27 cellular contexts compared by ENCODE assay signal in genomic region chrX:1051421-1051820, GRCh38.
DNase-seq lines count a peak whose midpoint lies in the region; ATAC-seq, FAIRE-seq and TF ChIP-seq lines count a peak whose summit lies in the region.
"Had no signal": no experiment of that assay in that cellular context is flagged by ENCODE, and none has a peak within 500 bp of the region (broad histone marks: within the 10 kb centered on the region; RNA-seq: fewer than 3 reads in every experiment).

No MANE protein-coding gene starts in this region.

- no peak for TF ChIP-seq POLR2A in A549 (IDR thresholded peaks at IDR 0.05; ENCODE audit: low read length)
- TF ChIP-seq POLR2A in K562 (conservative IDR thresholded peaks at IDR 0.05), result no peak

- H3K27me3 ChIP-seq in K562 (ENCODE audit: control insufficient read depth in 2 of 2, insufficient read depth in 2 of 2, low read length in 2 of 2), result no peaks in the 10 kb centered on the region
- no peaks in the 10 kb centered on the region for H3K27me3 ChIP-seq in muscle layer of duodenum (ENCODE audit: low read depth, low read length)
- H3K27me3 ChIP-seq: BLaER1 treated with 17β-estradiol and CSF1 and Interleukin-3, amounts not matched to agents 10 nM and 100 nM had no signal

- H3K9me3 Mint-ChIP-seq in activated naive CD4-positive, alpha-beta T cell treated with anti-CD3 and anti-CD28 coated beads, Interleukin-2, amount 10 ng/mL, durations not matched to agents 7 days and 5 days, result peaks cover 33% of the 10 kb centered on the region

- H3K9me1 ChIP-seq in K562 (ENCODE audit: control insufficient read depth, insufficient read depth, low read length), result no peaks in the 10 kb centered on the region

- H3K27ac ChIP-seq in A549 (no peak overlapping the region), HEK293 (ENCODE audit: extremely low read depth, low read depth, low read length) (no peak overlapping the region), K562 (ENCODE audit: extremely low read depth, low read depth, low read length) (no peak overlapping the region), muscle layer of duodenum (ENCODE audit: low read length) (no peak overlapping the region)
- H3K27ac ChIP-seq: BLaER1 treated with 17β-estradiol and CSF1 and Interleukin-3, amounts not matched to agents 10 nM and 100 nM had no signal

- no peaks in the 10 kb centered on the region for H3K36me3 ChIP-seq in HEK293 (ENCODE audit: control insufficient read depth in 2 of 2, insufficient read depth in 1 of 2, low read length in 2 of 2)
- no peaks in the 10 kb centered on the region for H3K36me3 ChIP-seq in K562 (ENCODE audit: control insufficient read depth, insufficient read depth, low read length)
- H3K36me3 ChIP-seq in muscle layer of duodenum (ENCODE audit: control insufficient read depth in 1 of 2, insufficient read depth in 2 of 2, low read length in 2 of 2), result no peaks in the 10 kb centered on the region
- H3K36me3 ChIP-seq: BLaER1 treated with 17β-estradiol and CSF1 and Interleukin-3, amounts not matched to agents 10 nM and 100 nM had no signal

- H3K9me3 ChIP-seq in A549 (peaks cover 21% of the 10 kb centered on the region; the same call in 2 of the 3 replicates), HEK293 (ENCODE audit: control insufficient read depth, insufficient read depth, low read depth, low read length) (peaks cover 8% of the 10 kb centered on the region), K562 (replicated peaks; ENCODE audit: control insufficient read depth, insufficient read depth, low read depth, low read length) (peaks cover 9% of the 10 kb centered on the region; the same call in 1 of the 2 replicates), muscle layer of duodenum (ENCODE audit: control insufficient read depth in 1 of 2, low read length in 2 of 2) (peaks cover 18 to 39% of the 10 kb centered on the region in 2 donors)

- H3K9ac ChIP-seq in K562 (ENCODE audit: insufficient read depth in 1 of 2, low read depth in 2 of 2, low read length in 2 of 2), result no peak overlapping the region
- H3K9ac ChIP-seq: BLaER1 treated with 17β-estradiol and CSF1 and Interleukin-3, amounts not matched to agents 10 nM and 100 nM had no signal

- CTCF ChIA-PET in A549 (lab: Yijun Ruan, JAX), result no interaction called here
- CTCF ChIA-PET in HEK293 (lab: Yijun Ruan, JAX), result no interaction called here
- CTCF ChIA-PET in K562 (lab: Yijun Ruan, JAX; ENCODE audit: low intra/inter-chr PET ratio), result no interaction called here
- CTCF ChIA-PET in activated naive CD4-positive, alpha-beta T cell treated with anti-CD3 and anti-CD28 coated beads, Interleukin-2, amount 10 ng/mL, durations not matched to agents 7 days and 5 days (lab: Charles Lee), result no interaction called here

- WGBS in A549 (ENCODE audit: missing lambda C conversion rate), result 71% methylated on average over 1 of the region's 1 CpG
- WGBS in K562 (ENCODE audit: insufficient coverage, low coverage, missing lambda C conversion rate), result 40% methylated on average over 1 of the region's 1 CpG

- no peak overlapping the region for H3K4me3 Mint-ChIP-seq in activated naive CD4-positive, alpha-beta T cell treated with anti-CD3 and anti-CD28 coated beads, Interleukin-2, amount 10 ng/mL, durations not matched to agents 7 days and 5 days
- H3K4me3 Mint-ChIP-seq: B cell; CD14-positive monocyte; CD4-positive, alpha-beta memory T cell; CD4-positive, CD25-positive, alpha-beta regulatory T cell; CD8-positive, alpha-beta memory T cell had no signal

- H2AFZ ChIP-seq in K562 (ENCODE audit: low read depth, low read length), result no peak overlapping the region

- H3K36me3 Mint-ChIP-seq in activated naive CD4-positive, alpha-beta T cell treated with anti-CD3 and anti-CD28 coated beads, Interleukin-2, amount 10 ng/mL, durations not matched to agents 7 days and 5 days, result peaks cover 1% of the 10 kb centered on the region
- H3K36me3 Mint-ChIP-seq: CD14-positive monocyte had no signal

- no peak overlapping the region for H3K4me2 ChIP-seq in A549
- no peak overlapping the region for H3K4me2 ChIP-seq in K562 (ENCODE audit: insufficient read depth, low read length)
- H3K4me2 ChIP-seq: BLaER1 treated with 17β-estradiol and CSF1 and Interleukin-3, amounts not matched to agents 10 nM and 100 nM had no signal

- TF ChIP-seq RAD21 in A549 (conservative IDR thresholded peaks at IDR 0.05 in 1 of 2, IDR thresholded peaks at IDR 0.05 in 1 of 2) (no peak), K562 (CRISPR knock-in tag; conservative IDR thresholded peaks at IDR 0.05 in 1 of 2, IDR thresholded peaks at IDR 0.05 in 1 of 2) (no peak)

- FAIRE-seq in A549 (lab: Jason Lieb, UNC) (no peak), K562 (lab: Jason Lieb, UNC) (no peak)
- FAIRE-seq: A204.1, GM12878, GM12892, GM19239 had no signal

- no peak for TF ChIP-seq EP300 in A549 (IDR thresholded peaks at IDR 0.05)
- no peak for TF ChIP-seq EP300 in K562 (IDR thresholded peaks at IDR 0.05; ENCODE audit: low read length)

- no peaks in the 10 kb centered on the region for H4K20me1 ChIP-seq in K562 (replicated peaks; ENCODE audit: control insufficient read depth, insufficient read depth, low read length)
- H4K20me1 ChIP-seq: BLaER1 treated with 17β-estradiol and CSF1 and Interleukin-3, amounts not matched to agents 10 nM and 100 nM had no signal

- no peaks in the 10 kb centered on the region for H3K4me1 ChIP-seq in A549
- no peaks in the 10 kb centered on the region for H3K4me1 ChIP-seq in HEK293 (ENCODE audit: control insufficient read depth, insufficient read depth, low read length)
- no peaks in the 10 kb centered on the region; a peak in 1 of 5 replicates for H3K4me1 ChIP-seq in K562 (replicated peaks in 1 of 2; ENCODE audit: control insufficient read depth in 2 of 2, insufficient read depth in 2 of 2, low read length in 2 of 2)
- H3K4me1 ChIP-seq in muscle layer of duodenum (ENCODE audit: control insufficient read depth in 1 of 2, insufficient read depth in 2 of 2, low read length in 2 of 2), result no peaks in the 10 kb centered on the region
- H3K4me1 ChIP-seq: BLaER1 treated with 17β-estradiol and CSF1 and Interleukin-3, amounts not matched to agents 10 nM and 100 nM had no signal

- no peaks in the 10 kb centered on the region for H3K4me1 Mint-ChIP-seq in activated naive CD4-positive, alpha-beta T cell treated with anti-CD3 and anti-CD28 coated beads, Interleukin-2, amount 10 ng/mL, durations not matched to agents 7 days and 5 days
- H3K4me1 Mint-ChIP-seq: B cell; CD14-positive monocyte; CD4-positive, alpha-beta memory T cell; CD4-positive, CD25-positive, alpha-beta regulatory T cell; CD8-positive, alpha-beta memory T cell had no signal

- in situ Hi-C loops in K562 (cut with MboI), result no loop called here

- H3K27ac Mint-ChIP-seq in activated naive CD4-positive, alpha-beta T cell treated with anti-CD3 and anti-CD28 coated beads, Interleukin-2, amount 10 ng/mL, durations not matched to agents 7 days and 5 days, result no peak overlapping the region
- H3K27ac Mint-ChIP-seq: B cell; CD14-positive monocyte; CD4-positive, alpha-beta memory T cell; CD4-positive, CD25-positive, alpha-beta regulatory T cell; CD8-positive, alpha-beta memory T cell had no signal

- ATAC-seq in A549 (no peak), K562 (no peak), GM18498 (IDR thresholded peaks at IDR 0.05; ENCODE audit: unreplicated experiment) (no peak)
- ATAC-seq: GM12878 had no signal

- H3K79me2 ChIP-seq in K562 (ENCODE audit: control insufficient read depth, insufficient read depth, low read length), result no peaks in the 10 kb centered on the region

- intact Hi-C loops in K562 (cut with micrococcal nuclease), result no loop called here

- H3K27me3 Mint-ChIP-seq in activated naive CD4-positive, alpha-beta T cell treated with anti-CD3 and anti-CD28 coated beads, Interleukin-2, amount 10 ng/mL, durations not matched to agents 7 days and 5 days, result peaks cover 3% of the 10 kb centered on the region
- H3K27me3 Mint-ChIP-seq: B cell; CD4-positive, alpha-beta memory T cell; CD4-positive, CD25-positive, alpha-beta regulatory T cell had no signal

- POLR2A ChIA-PET in A549 (lab: Yijun Ruan, JAX) (no interaction called here), HEK293 (lab: Yijun Ruan, JAX) (no interaction called here), K562 (lab: Yijun Ruan, JAX) (no interaction called here)

- no TSS peak for BruUV-seq in K562 (replicated peaks; lab: Mats Ljungman, UMichigan)

- no peak overlapping the region for H3K4me3 ChIP-seq in A549
- no peak overlapping the region for H3K4me3 ChIP-seq in HEK293 (ENCODE audit: low read depth, low read length)
- H3K4me3 ChIP-seq in K562, result no peak overlapping the region
- peak overlapping the region; percentile 2 to 7 for H3K4me3 ChIP-seq in muscle layer of duodenum (ENCODE audit: low read depth in 1 of 2, low read length in 2 of 2)
- H3K4me3 ChIP-seq: BLaER1 treated with 17β-estradiol and CSF1 and Interleukin-3, amounts not matched to agents 10 nM and 100 nM; GM12878 had no signal

- TF ChIP-seq CTCF in A549 (IDR thresholded peaks at IDR 0.05) (no peak), HEK293 (tag by site-specific recombination; IDR thresholded peaks at IDR 0.05) (no peak), K562 (IDR thresholded peaks at IDR 0.05 in 2 of 3, conservative IDR thresholded peaks at IDR 0.05 in 1 of 3; ENCODE audit: insufficient read depth in 2 of 3, low read depth in 1 of 3, low read length in 3 of 3) (no peak)

- DNase-seq in A549 (ENCODE audit: low read depth in 1 of 2, low spot score in 1 of 2) (no peak), K562 (ENCODE audit: extremely low read depth in 1 of 4, low spot score in 3 of 4) (no peak), C1 segment of cervical spinal cord (lab: John Stamatoyannopoulos, UW) (no peak)
- DNase-seq in activated naive CD4-positive, alpha-beta T cell treated with anti-CD3 and anti-CD28 coated beads, Interleukin-2, amount 10 ng/mL, durations not matched to agents 7 days and 5 days, result no peak
- DNase-seq: 8988T; AML-193; CD4-positive, alpha-beta memory T cell; CD4-positive, CD25-positive, alpha-beta regulatory T cell; CD8-positive, alpha-beta memory T cell; COR-L47; DMS 273 treated with DMSO at 0.1 percent for 48 hours; DMS153; DMS53; DMS79; DND-41; EL; GDM1 had no signal

TF ChIP-seq in HEK293, 187 proteins besides CTCF, POLR2A, EP300 and RAD21 (continues in another document):
- TF ChIP-seq SALL2 (tag by site-specific recombination; IDR thresholded peaks at IDR 0.05; ENCODE audit: borderline replicate concordance), result no peak

TF ChIP-seq in K562, 482 proteins besides CTCF, POLR2A, EP300 and RAD21:
- peak; percentile 96 for TF ChIP-seq ZNF146 (CRISPR knock-in tag; IDR thresholded peaks at IDR 0.05; ENCODE audit: unreplicated experiment)
- TF ChIP-seq CHD4 (IDR thresholded peaks at IDR 0.05; ENCODE audit: insufficient read depth, insufficient replicate concordance, low read depth, low read length, poor library complexity, severe bottlenecking), result peak; percentile 18
- TF ChIP-seq NCOA6 (IDR thresholded peaks at IDR 0.05), result no peak
- peak; percentile 81 for TF ChIP-seq RBM25 (IDR thresholded peaks at IDR 0.05; ENCODE audit: low read depth, low read length, severe bottlenecking)
- TF ChIP-seq KAT8 (IDR thresholded peaks at IDR 0.05; ENCODE audit: low read depth), result no peak
- TF ChIP-seq KDM1A (IDR thresholded peaks at IDR 0.05), result 0 out of 4 replicates have a peak, but pooled peaks of 1 of the 2 experiments have one; percentile 18

Comparison
In these comparisons a context has a peak if more than half of its experiments do, and no peak if none do; other contexts are left out.
1. H3K4me3 ChIP-seq: peak in muscle layer of duodenum (2 of 2); none in A549 (single experiment), HEK293 (single experiment) and K562 (single experiment).